Comparison of ENCODE assay signal across 25 cellular contexts in genomic region chr15:49427369-49427768, GRCh38. TPM values are rescaled to one million over a fixed set of nuclear protein-coding genes. Genes with fewer than 3 reads are reported as not detected.
DNase-seq lines count a peak whose midpoint lies in the region; ATAC-seq, FAIRE-seq and TF ChIP-seq lines count a peak whose summit lies in the region.
"Had no signal": no experiment of that assay in that cellular context is flagged by ENCODE, and none has a peak within 500 bp of the region (broad histone marks: within the 10 kb centered on the region; RNA-seq: fewer than 3 reads in every experiment).

No MANE protein-coding gene starts in this region.

- H4K20me1 ChIP-seq in fibroblast of lung (ENCODE audit: control insufficient read depth, extremely low read depth, insufficient read depth, low read length), result no peaks in the 10 kb centered on the region

- H3K4me1 ChIP-seq in heart right ventricle, result peaks cover 0 to 30% (median 11%) of the 10 kb centered on the region in 9 donors
- H3K4me1 ChIP-seq in fibroblast of lung (ENCODE audit: control insufficient read depth, extremely low read depth, insufficient read depth, low read length), result peaks cover 8% of the 10 kb centered on the region
- peaks cover 6% of the 10 kb centered on the region for H3K4me1 ChIP-seq in ovary (ENCODE audit: insufficient read depth)
- no peaks in the 10 kb centered on the region for H3K4me1 ChIP-seq in upper lobe of right lung
- H3K4me1 ChIP-seq: A549 had no signal

- H3K9me3 Mint-ChIP-seq in T-cell, result no peaks in the 10 kb centered on the region
- H3K9me3 Mint-ChIP-seq: activated CD8-positive, alpha-beta T cell treated with anti-CD3 and anti-CD28 coated beads for 36 hours; activated naive CD8-positive, alpha-beta T cell treated with anti-CD3 and anti-CD28 coated beads, Interleukin-2, amount 10 ng/mL, durations not matched to agents 7 days and 5 days; stimulated activated naive CD8-positive, alpha-beta T cell treated with anti-CD3 and anti-CD28 coated beads, Interleukin-15, amount 100 ng/mL, for 72 hours had no signal

- POLR2A ChIA-PET in T-cell (lab: Charles Lee), result no interaction called here

- DNase-seq in heart right ventricle (no peak), cardiac septum (ENCODE audit: low spot score) (no peak), fibroblast of lung (ENCODE audit: low read depth in 2 of 2) (no peak), ovary (no peak), upper lobe of right lung (no peak), H54 (ENCODE audit: insufficient read length, low spot score) (no peak), T-cell (no peak)
- DNase-seq: activated CD4-positive, CD25-positive, alpha-beta regulatory T cell treated with anti-CD3 and anti-CD28 coated beads, Interleukin-2, amount 50 U/mL, for 72 hours; activated CD8-positive, alpha-beta T cell treated with anti-CD3 and anti-CD28 coated beads for 36 hours; activated effector memory CD4-positive, alpha-beta T cell treated with Interleukin-2 at 50 U/mL for 16 hours; activated naive CD8-positive, alpha-beta T cell treated with anti-CD3 and anti-CD28 coated beads, Interleukin-2, amount 10 ng/mL, durations not matched to agents 7 days and 5 days; C1 segment of cervical spinal cord; DND-41; GOT3; Kasumi-1; NCI-H1048; NCI-H187 treated with DMSO at 0.1 percent for 48 hours; right lobe of liver; stimulated activated CD4-positive, alpha-beta T cell treated with anti-CD3 and anti-CD28 coated beads, Interleukin-15, amount 100 ng/mL, for 24 hours; stimulated activated naive CD8-positive, alpha-beta T cell treated with anti-CD3 and anti-CD28 coated beads, Interleukin-15, amount 100 ng/mL, for 72 hours had no signal

- H3K27ac Mint-ChIP-seq in T-cell, result no peak overlapping the region
- H3K27ac Mint-ChIP-seq: activated CD8-positive, alpha-beta T cell treated with anti-CD3 and anti-CD28 coated beads for 36 hours; activated naive CD8-positive, alpha-beta T cell treated with anti-CD3 and anti-CD28 coated beads, Interleukin-2, amount 10 ng/mL, durations not matched to agents 7 days and 5 days; stimulated activated naive CD8-positive, alpha-beta T cell treated with anti-CD3 and anti-CD28 coated beads, Interleukin-15, amount 100 ng/mL, for 72 hours had no signal

- no peaks in the 10 kb centered on the region for H3K27me3 ChIP-seq in heart right ventricle
- no peaks in the 10 kb centered on the region for H3K27me3 ChIP-seq in fibroblast of lung (ENCODE audit: control insufficient read depth, insufficient read depth, low read length)
- H3K27me3 ChIP-seq in ovary, result no peaks in the 10 kb centered on the region
- H3K27me3 ChIP-seq in upper lobe of right lung, result no peaks in the 10 kb centered on the region
- H3K27me3 ChIP-seq: right lobe of liver had no signal

- TF ChIP-seq CTCF in heart right ventricle (IDR thresholded peaks at IDR 0.05), result no peak
- no peak for TF ChIP-seq CTCF in fibroblast of lung (conservative IDR thresholded peaks at IDR 0.05 in 1 of 2, IDR thresholded peaks at IDR 0.05 in 1 of 2; ENCODE audit: low read depth in 1 of 2, low read length in 2 of 2)
- no peak for TF ChIP-seq CTCF in ovary (IDR thresholded peaks at IDR 0.05)
- no peak for TF ChIP-seq CTCF in upper lobe of right lung (IDR thresholded peaks at IDR 0.05)

- ATAC-seq in heart right ventricle (no peak), upper lobe of right lung (no peak), HG03139 (IDR thresholded peaks at IDR 0.05; ENCODE audit: unreplicated experiment) (no peak), T-cell (replicated peaks in 1 of 4) (no peak)
- ATAC-seq: A549; activated CD8-positive, alpha-beta T cell treated with anti-CD3 and anti-CD28 coated beads for 36 hours; right lobe of liver; stimulated activated naive CD8-positive, alpha-beta T cell treated with anti-CD3 and anti-CD28 coated beads, Interleukin-15, amount 100 ng/mL, for 72 hours had no signal

- peak overlapping the region in 7 of 10 donors; percentile 26 to 56 (median 48) for H3K4me3 ChIP-seq in heart right ventricle
- H3K4me3 ChIP-seq in fibroblast of lung (replicated peaks in 1 of 4; ENCODE audit: control extremely low read depth in 1 of 4, insufficient read depth in 1 of 4, low read depth in 3 of 4, low read length in 4 of 4), result peak overlapping the region in 3 of 4 experiments; percentile 65 to 93 (median 73)
- H3K4me3 ChIP-seq in ovary, result peak overlapping the region; percentile 51
- H3K4me3 ChIP-seq in upper lobe of right lung, result peak overlapping the region; percentile 46
- H3K4me3 ChIP-seq: A549, right lobe of liver had no signal

- H3K4me1 Mint-ChIP-seq in T-cell, result no peaks in the 10 kb centered on the region
- H3K4me1 Mint-ChIP-seq: activated naive CD8-positive, alpha-beta T cell treated with anti-CD3 and anti-CD28 coated beads, Interleukin-2, amount 10 ng/mL, durations not matched to agents 7 days and 5 days; stimulated activated naive CD8-positive, alpha-beta T cell treated with anti-CD3 and anti-CD28 coated beads, Interleukin-15, amount 100 ng/mL, for 72 hours had no signal

- no peaks in the 10 kb centered on the region for H3K27me3 Mint-ChIP-seq in T-cell
- H3K27me3 Mint-ChIP-seq: activated CD8-positive, alpha-beta T cell treated with anti-CD3 and anti-CD28 coated beads for 36 hours had no signal

- H3K36me3 ChIP-seq in heart right ventricle (no peaks in the 10 kb centered on the region), fibroblast of lung (ENCODE audit: control insufficient read depth, insufficient read depth, low read length) (no peaks in the 10 kb centered on the region), ovary (no peaks in the 10 kb centered on the region), upper lobe of right lung (no peaks in the 10 kb centered on the region)
- H3K36me3 ChIP-seq: right lobe of liver had no signal

- TF ChIP-seq EP300 in ovary (IDR thresholded peaks at IDR 0.05), result no peak

- FAIRE-seq in H54 (lab: Jason Lieb, UNC), result no peak
- FAIRE-seq: A549, keratinocyte, RCC 7860, TTC549 had no signal

- H3K36me3 Mint-ChIP-seq in T-cell, result no peaks in the 10 kb centered on the region
- H3K36me3 Mint-ChIP-seq: activated naive CD8-positive, alpha-beta T cell treated with anti-CD3 and anti-CD28 coated beads, Interleukin-2, amount 10 ng/mL, durations not matched to agents 7 days and 5 days had no signal

- no peak overlapping the region for H2AFZ ChIP-seq in fibroblast of lung (ENCODE audit: low read length)

- H3K27ac ChIP-seq in heart right ventricle, result peak overlapping the region in 9 of 10 donors; percentile 55 to 81 (median 74)
- H3K27ac ChIP-seq in fibroblast of lung (ENCODE audit: insufficient read depth, low read length), result no peak overlapping the region
- H3K27ac ChIP-seq in ovary, result no peak overlapping the region
- peak overlapping the region; percentile 32 for H3K27ac ChIP-seq in upper lobe of right lung
- H3K27ac ChIP-seq: A549, right lobe of liver had no signal

- CTCF ChIA-PET in T-cell (lab: Charles Lee), result no interaction called here

- TF ChIP-seq POLR2A in ovary (IDR thresholded peaks at IDR 0.05), result no peak
- no peak for TF ChIP-seq POLR2A in H54 (IDR thresholded peaks at IDR 0.05; ENCODE audit: low read depth, low read length)

- peaks cover 69% of the 10 kb centered on the region for H3K79me2 ChIP-seq in fibroblast of lung (ENCODE audit: control insufficient read depth, insufficient read depth, low read length)

- intact Hi-C loops in heart right ventricle (cut with DNase I) (loop anchor here in 6 of 10 donors (5.0 to 10.0 kb wide), 7 partner anchors 35 to 717 kb away; partner anchors contain the start of genes DTWD1 (in 4 of the 6), FAM227B (in 4 of the 6) and EID1 (in 1 of the 6)), cardiac septum (cut with DNase I) (no loop called here), ovary (cut with DNase I) (loop anchor here in 1 of 4 donors (10.0 kb wide), 1 partner anchor 577 kb away; no protein-coding TSS in a partner anchor), upper lobe of right lung (cut with DNase I) (no loop called here)

- H3K4me2 ChIP-seq in fibroblast of lung (ENCODE audit: extremely low read depth, insufficient read depth, low read length), result peak overlapping the region; percentile 64
- H3K4me2 ChIP-seq: A549 had no signal

- H3K9ac ChIP-seq in fibroblast of lung (ENCODE audit: insufficient read depth, low read length), result no peak overlapping the region

- H3K9me3 ChIP-seq in heart right ventricle (no peaks in the 10 kb centered on the region), fibroblast of lung (ENCODE audit: control insufficient read depth, insufficient read depth, low read depth, low read length) (no peaks in the 10 kb centered on the region), ovary (no peaks in the 10 kb centered on the region), upper lobe of right lung (no peaks in the 10 kb centered on the region)
- H3K9me3 ChIP-seq: A549, right lobe of liver had no signal

- no peak overlapping the region for H3K4me3 Mint-ChIP-seq in T-cell
- H3K4me3 Mint-ChIP-seq: activated CD8-positive, alpha-beta T cell treated with anti-CD3 and anti-CD28 coated beads for 36 hours; activated naive CD8-positive, alpha-beta T cell treated with anti-CD3 and anti-CD28 coated beads, Interleukin-2, amount 10 ng/mL, durations not matched to agents 7 days and 5 days; stimulated activated naive CD8-positive, alpha-beta T cell treated with anti-CD3 and anti-CD28 coated beads, Interleukin-15, amount 100 ng/mL, for 72 hours had no signal

RNA-seq across cellular contexts. Expression of gene FGF7, which starts 4.3 kb away (rescaled TPM):
- 10 to 100 TPM; 12.5 to 44.2 (median 25.0) TPM for total RNA-seq in heart right ventricle
- polyA plus RNA-seq in heart right ventricle, result 10 to 100 TPM in 1 of 2 donors, 1 to 10 TPM in 1; 9.4 to 12.6 TPM
- total RNA-seq in cardiac septum, result 7.2 TPM
- total RNA-seq in fibroblast of lung, result 488 and 527 TPM in 2 replicates
- 61.5 and 165 TPM in 2 replicates for polyA plus RNA-seq in fibroblast of lung
- 45.8 and 112 TPM in 2 replicates for polyA plus RNA-seq in fibroblast of lung (2012)
- polyA minus RNA-seq in fibroblast of lung (ENCODE audit: low replicate concordance), result 9.9 and 15.0 TPM in 2 replicates
- total RNA-seq in ovary, result 10 to 100 TPM; 20.2 to 71.8 (median 38.9) TPM
- polyA plus RNA-seq in ovary, result 10 to 100 TPM; 45.3 to 49.0 TPM
- total RNA-seq in upper lobe of right lung, result 21.9 TPM
- total RNA-seq in T-cell, result under 1 TPM in 3 of 5 donors, not detected in 2; 0.19 to 0.46 (median 0.20) TPM
- total RNA-seq: activated CD8-positive, alpha-beta T cell treated with anti-CD3 and anti-CD28 coated beads for 36 hours; activated naive CD8-positive, alpha-beta T cell treated with anti-CD3 and anti-CD28 coated beads, Interleukin-2, amount 10 ng/mL, durations not matched to agents 7 days and 5 days had no signal
- polyA plus RNA-seq: A549, keratinocyte had no signal

Comparison
In these comparisons a context has a peak if more than half of its experiments do, and no peak if none do; other contexts are left out.
1. intact Hi-C loops: an anchor here in heart right ventricle (5.0 to 10.0 kb wide); none called in cardiac septum and upper lobe of right lung.
2. H3K27ac ChIP-seq: peak in heart right ventricle (9 of 10) and upper lobe of right lung (single experiment); none in fibroblast of lung (single experiment) and ovary (0 of 2).
3. Peak in every context shown above with its lines, with median percentiles within 50 percentile points of each other: H3K4me3 ChIP-seq.